Comparison of ENCODE assay signal across 10 cellular contexts in the genomic region with DNA sequence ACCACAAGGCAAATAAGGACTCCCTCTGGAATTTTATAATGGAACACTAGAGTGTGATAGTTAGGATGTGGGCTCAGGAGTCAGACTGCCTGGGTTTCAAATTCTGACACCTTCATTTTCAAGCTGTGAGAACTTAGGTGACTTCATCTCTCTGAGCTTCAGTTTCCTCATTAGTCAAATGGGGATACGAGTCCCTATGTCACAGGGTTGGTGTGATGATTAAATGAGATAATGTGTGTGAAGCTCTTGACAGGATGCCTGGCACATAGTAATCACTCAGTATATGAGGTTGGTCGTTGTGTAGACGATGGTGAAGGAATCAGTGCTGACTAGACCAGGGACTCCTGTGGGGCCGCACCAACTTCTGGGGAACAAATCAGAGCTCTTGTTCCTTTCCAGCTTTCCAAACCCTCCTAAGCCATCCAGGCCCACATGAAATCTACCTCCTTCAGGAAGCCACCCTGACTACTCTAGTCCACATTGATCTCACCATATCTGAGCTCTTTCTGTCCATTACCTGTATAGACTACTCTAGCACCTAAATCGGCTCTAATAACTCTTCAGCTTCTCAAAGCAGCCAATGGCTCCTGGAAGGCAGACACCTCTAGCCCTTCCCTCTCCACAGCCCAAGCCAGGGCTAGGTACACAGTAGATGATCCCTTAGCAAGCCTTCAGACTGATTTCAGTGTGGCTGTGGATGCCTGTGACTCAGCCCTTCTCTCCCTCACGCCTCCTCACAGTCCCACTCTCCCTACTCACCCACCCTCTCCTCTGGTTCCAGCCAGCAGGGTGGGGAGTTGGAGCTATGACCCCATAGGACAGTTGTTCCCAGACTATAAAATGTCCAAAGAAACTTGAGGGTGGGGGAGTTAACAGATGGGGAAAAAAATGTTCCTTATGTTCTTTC. TPM values are rescaled to one million over a fixed set of nuclear protein-coding genes. Genes with fewer than 3 reads are reported as not detected.
DNase-seq lines count a peak whose midpoint lies in the region; ATAC-seq, FAIRE-seq and TF ChIP-seq lines count a peak whose summit lies in the region.
"Had no signal": no experiment of that assay in that cellular context is flagged by ENCODE, and none has a peak within 500 bp of the region (broad histone marks: within the 10 kb centered on the region; RNA-seq: fewer than 3 reads in every experiment).

No MANE protein-coding gene starts in this region.

- peak; percentile 81 to 87 for ATAC-seq in natural killer cell treated with Interleukin-12 subunit alpha and Interleukin-12 subunit beta and Interleukin-15 and Interleukin-18, amount 100 ng/mL, for 72 hours
- ATAC-seq in GM19035 (IDR thresholded peaks at IDR 0.05; ENCODE audit: unreplicated experiment) = no peak

- TF ChIP-seq POLR2A in GM12891 (IDR thresholded peaks at IDR 0.05; ENCODE audit: low read depth, low read length) = no peak; the same call in 1 of the 2 replicates

- H3K4me3 Mint-ChIP-seq in natural killer cell treated with Interleukin-12 subunit alpha and Interleukin-12 subunit beta and Interleukin-15 and Interleukin-18, amount 100 ng/mL, for 72 hours = peak overlapping the region; percentile 6

- H3K4me1 Mint-ChIP-seq in natural killer cell treated with Interleukin-12 subunit alpha and Interleukin-12 subunit beta and Interleukin-15 and Interleukin-18, amount 100 ng/mL, for 72 hours (ENCODE audit: low read depth in 2 of 2) = peaks cover 22 to 45% of the 10 kb centered on the region in 2 donors

- no peak for DNase-seq in GM12891 (ENCODE audit: insufficient read length, low spot score)
- DNase-seq in M059J (ENCODE audit: low read depth) = peak; percentile 44
- DNase-seq in amniotic epithelial cell (ENCODE audit: low read depth) = peak; percentile 43
- DNase-seq in natural killer cell treated with Interleukin-12 subunit alpha and Interleukin-12 subunit beta and Interleukin-15 and Interleukin-18, amount 100 ng/mL, for 72 hours (ENCODE audit: low spot score) = no peak
- DNase-seq in GOT3 (lab: John Stamatoyannopoulos, UW) = no peak
- DNase-seq in NCI-H2081 (lab: John Stamatoyannopoulos, UW) = no peak
- no peak for DNase-seq in HUDEP-2 (lab: John Stamatoyannopoulos, UW; ENCODE audit: unreplicated experiment in 76 of 76)
- DNase-seq: NCI-H1105, occipital lobe had no signal

- peak; percentile 72 for FAIRE-seq in GM12891 (lab: Jason Lieb, UNC)

- H3K27me3 Mint-ChIP-seq in natural killer cell treated with Interleukin-12 subunit alpha and Interleukin-12 subunit beta and Interleukin-15 and Interleukin-18, amount 100 ng/mL, for 72 hours = peaks cover 0 to 15% of the 10 kb centered on the region in 2 donors

- no peaks in the 10 kb centered on the region for H3K36me3 Mint-ChIP-seq in natural killer cell treated with Interleukin-12 subunit alpha and Interleukin-12 subunit beta and Interleukin-15 and Interleukin-18, amount 100 ng/mL, for 72 hours

- no peaks in the 10 kb centered on the region for H3K9me3 Mint-ChIP-seq in natural killer cell treated with Interleukin-12 subunit alpha and Interleukin-12 subunit beta and Interleukin-15 and Interleukin-18, amount 100 ng/mL, for 72 hours

- peak overlapping the region; percentile 9 to 53 for H3K27ac Mint-ChIP-seq in natural killer cell treated with Interleukin-12 subunit alpha and Interleukin-12 subunit beta and Interleukin-15 and Interleukin-18, amount 100 ng/mL, for 72 hours

TF ChIP-seq in GM12891, 5 proteins besides CTCF, POLR2A, EP300 and RAD21:
- TF ChIP-seq SPI1 (IDR thresholded peaks at IDR 0.05; ENCODE audit: low read depth, low read length) (no peak), TAF1 (IDR thresholded peaks at IDR 0.05; ENCODE audit: low read depth, low read length) (no peak), POU2F2 (IDR thresholded peaks at IDR 0.05; ENCODE audit: low read depth, low read length) (no peak), POLR2AphosphoS5 (IDR thresholded peaks at IDR 0.05; ENCODE audit: low read depth, low read length) (no peak), PAX5 (IDR thresholded peaks at IDR 0.05; ENCODE audit: insufficient read depth, low read length, severe bottlenecking) (no peak)

RNA-seq across cellular contexts. Expression of a gene that starts 2.5 kb away (rescaled TPM):
- polyA plus RNA-seq in GM12891 (2012; ENCODE audit: low read depth, missing spikeins) = 55.8 TPM
- total RNA-seq in M059J (2014; rRNA removed; shearing (Covaris generic)) = 5.2 and 7.4 TPM in 2 replicates
- 1 to 10 TPM; 2.6 to 6.1 TPM for total RNA-seq in natural killer cell treated with Interleukin-12 subunit alpha and Interleukin-12 subunit beta and Interleukin-15 and Interleukin-18, amount 100 ng/mL, for 72 hours
- total RNA-seq: occipital lobe had no signal

Comparison
In these comparisons a context has a peak if more than half of its experiments do, and no peak if none do; other contexts are left out.
1. DNase-seq: peak in M059J (single experiment) and amniotic epithelial cell (single experiment); none in GM12891 (single experiment), natural killer cell treated with Interleukin-12 subunit alpha and Interleukin-12 subunit beta and Interleukin-15 and Interleukin-18, amount 100 ng/mL, for 72 hours (single experiment), GOT3 (single experiment), NCI-H2081 (0 of 2) and HUDEP-2 (0 of 76).